Comparison of ENCODE assay signal across 8 cellular contexts in the genomic region with DNA sequence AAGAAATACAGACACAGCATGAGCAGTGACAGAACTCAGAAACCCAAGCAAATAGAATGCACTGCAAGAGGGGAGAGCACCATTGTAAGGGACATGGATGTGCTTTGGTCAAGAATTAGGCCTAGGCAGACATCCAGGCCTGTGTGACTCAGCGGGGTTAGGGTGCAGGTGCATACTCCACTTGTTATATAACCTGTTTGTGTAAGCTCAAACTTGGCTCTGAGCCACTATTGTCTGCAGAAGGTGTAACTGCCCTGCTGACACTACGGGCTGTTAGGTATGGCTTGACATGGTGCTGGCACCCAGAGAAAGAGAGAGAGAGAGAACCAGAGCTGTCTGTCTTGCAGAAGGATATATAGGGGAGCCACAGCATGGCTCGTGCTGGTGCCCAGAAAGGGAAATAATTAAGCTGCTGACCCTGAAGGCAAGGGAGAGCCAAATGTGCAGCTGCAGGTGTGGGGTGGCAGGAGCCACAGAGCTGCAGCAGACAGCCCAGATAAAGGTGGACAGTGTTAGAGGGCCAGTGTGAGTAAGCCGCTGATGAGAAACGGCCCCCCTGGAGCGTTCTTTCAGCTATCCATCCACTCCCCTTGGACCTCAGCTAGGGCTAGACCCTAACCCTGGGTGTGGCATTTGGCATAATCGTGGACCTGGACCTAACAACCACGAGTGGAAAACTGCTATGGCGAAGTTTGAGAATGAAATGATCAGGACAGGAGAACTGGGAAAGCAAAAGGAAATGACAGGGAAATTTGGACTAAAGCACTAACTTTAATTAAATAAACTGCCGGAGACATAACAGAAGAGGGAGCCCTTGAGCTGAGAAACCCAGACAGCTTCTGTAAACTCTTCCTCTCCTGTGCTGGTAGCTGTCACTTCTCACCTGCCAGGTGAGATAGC.
DNase-seq lines count a peak whose midpoint lies in the region; ATAC-seq and TF ChIP-seq lines count a peak whose summit lies in the region.

No MANE protein-coding gene starts in this region.

- no peaks in the 10 kb centered on the region; the same call in 1 of the 2 replicates for H3K9me3 ChIP-seq in Karpas-422 (ENCODE audit: low read length)

- DNase-seq in DMS53 treated with DMSO at 0.1 percent for 48 hours (lab: John Stamatoyannopoulos, UW; ENCODE audit: unreplicated experiment) (peak; percentile 90), Karpas-422 (peak; percentile 74), RKO (ENCODE audit: low spot score) (peak; percentile 40), omental fat pad (ENCODE audit: low spot score) (no peak)

- ATAC-seq in GM21360 (IDR thresholded peaks at IDR 0.05; ENCODE audit: unreplicated experiment) (peak; percentile 57), esophagus mucosa (peak; percentile 90), omental fat pad (ENCODE audit: low FRiP score) (peak; percentile 37), GM21576 (IDR thresholded peaks at IDR 0.05; ENCODE audit: unreplicated experiment) (no peak)
- ATAC-seq in activated CD4-positive, CD25-positive, alpha-beta regulatory T cell treated with anti-CD3 and anti-CD28 coated beads, Interleukin-2, amount 50 U/mL, for 24 hours: no peak

- H3K4me2 ChIP-seq in Karpas-422 (ENCODE audit: low read depth, low read length, poor library complexity, severe bottlenecking): no peak overlapping the region

- H3K4me3 ChIP-seq in Karpas-422 (ENCODE audit: low read length): no peak overlapping the region

- no peak overlapping the region for H2AFZ ChIP-seq in Karpas-422 (ENCODE audit: low read length)

- H3K27ac ChIP-seq in Karpas-422 (ENCODE audit: low read length): no peak overlapping the region

- no peak overlapping the region for H3K9ac ChIP-seq in Karpas-422 (ENCODE audit: low read length)

- no peaks in the 10 kb centered on the region for H4K20me1 ChIP-seq in Karpas-422 (ENCODE audit: insufficient read depth, low read depth, low read length)

- TF ChIP-seq CTCF in omental fat pad (IDR thresholded peaks at IDR 0.05): no peak

- H3K36me3 ChIP-seq in Karpas-422 (ENCODE audit: insufficient read depth, low read length): no peaks in the 10 kb centered on the region

- no peaks in the 10 kb centered on the region for H3K27me3 ChIP-seq in Karpas-422 (ENCODE audit: low read length)

- H3K79me2 ChIP-seq in Karpas-422 (ENCODE audit: low read length): no peaks in the 10 kb centered on the region

- no peaks in the 10 kb centered on the region for H3K9me2 ChIP-seq in Karpas-422 (replicated peaks; ENCODE audit: insufficient read depth, low read length)

- no peaks in the 10 kb centered on the region for H3K4me1 ChIP-seq in Karpas-422 (ENCODE audit: low read length)

Comparison
In these comparisons a context has a peak if more than half of its experiments do, and no peak if none do; other contexts are left out.
1. ATAC-seq: peak in GM21360 (single experiment), esophagus mucosa (single experiment) and omental fat pad (single experiment); none in GM21576 (single experiment) and activated CD4-positive, CD25-positive, alpha-beta regulatory T cell treated with anti-CD3 and anti-CD28 coated beads, Interleukin-2, amount 50 U/mL, for 24 hours (0 of 2).